ENCODE assay signal across 28 cellular contexts in the genomic region with DNA sequence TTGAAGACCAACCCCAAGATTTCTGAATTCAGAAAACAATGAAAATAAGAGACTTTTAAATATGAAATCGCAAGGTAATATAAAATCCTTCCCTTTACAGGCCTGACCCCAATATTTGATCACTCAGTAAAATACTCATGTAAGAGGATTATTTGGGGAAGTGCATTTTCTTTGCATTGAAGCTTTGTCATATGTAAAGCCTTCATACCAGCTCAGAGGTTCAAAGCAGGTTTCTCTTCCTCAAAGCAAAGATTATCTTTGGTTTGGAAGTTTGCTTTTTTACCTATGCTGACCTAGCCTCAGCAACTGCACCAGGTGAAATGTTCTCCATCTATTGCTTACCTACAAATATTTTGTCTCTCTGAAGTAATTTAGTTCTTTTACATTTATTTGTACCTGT.
DNase-seq lines count a peak whose midpoint lies in the region; ATAC-seq and TF ChIP-seq lines count a peak whose summit lies in the region.
"Had no signal": no experiment of that assay in that cellular context is flagged by ENCODE, and none has a peak within 500 bp of the region (broad histone marks: within the 10 kb centered on the region; RNA-seq: fewer than 3 reads in every experiment).

No MANE protein-coding gene starts in this region.

- H3K4me3 ChIP-seq in DND-41 (ENCODE audit: low read depth in 1 of 2, low read length in 2 of 2) = no peak overlapping the region
- no peak overlapping the region for H3K4me3 ChIP-seq in NB4 (ENCODE audit: low read depth, low read length)
- no peak overlapping the region for H3K4me3 ChIP-seq in A673 (ENCODE audit: low read depth, low read length, poor library complexity, severe bottlenecking)
- H3K4me3 ChIP-seq: ovary had no signal

- no TSS peak for BruUV-seq in A673 (replicated peaks; lab: Mats Ljungman, UMichigan)

- intact Hi-C loops in A673 (cut with micrococcal nuclease; ENCODE audit: unreplicated experiment) (no loop called here), left colon (cut with DNase I, micrococcal nuclease) (no loop called here)

- no peak for TF ChIP-seq POLR2A in NB4 (IDR thresholded peaks at IDR 0.05; ENCODE audit: extremely low read depth, insufficient read length)

- no peaks in the 10 kb centered on the region for H3K9me3 ChIP-seq in DND-41 (ENCODE audit: insufficient read depth, low read length, severe bottlenecking)
- H3K9me3 ChIP-seq in A673 (ENCODE audit: low read depth, low read length, poor library complexity, severe bottlenecking) = no peaks in the 10 kb centered on the region
- H3K9me3 ChIP-seq: ovary, SK-N-SH had no signal

- no peaks in the 10 kb centered on the region for H3K36me3 ChIP-seq in DND-41 (ENCODE audit: insufficient read depth, low read length)
- H3K36me3 ChIP-seq in A673 (ENCODE audit: insufficient read depth, low read length, poor library complexity, severe bottlenecking) = no peaks in the 10 kb centered on the region
- H3K36me3 ChIP-seq: ovary had no signal

- H3K4me1 ChIP-seq in DND-41 (ENCODE audit: insufficient read depth, low read length) (peaks cover 26% of the 10 kb centered on the region), A673 (ENCODE audit: insufficient read depth, low read length, poor library complexity, severe bottlenecking) (no peaks in the 10 kb centered on the region)

- 0 out of 2 replicates have a peak overlapping the region, but pooled peaks have one; percentile 28 for H2AFZ ChIP-seq in DND-41 (ENCODE audit: low read depth, low read length)

- no peak overlapping the region for H3K27ac ChIP-seq in DND-41 (ENCODE audit: low read length)
- no peak overlapping the region for H3K27ac ChIP-seq in A673 (ENCODE audit: low read depth, low read length, poor library complexity, severe bottlenecking)
- H3K27ac ChIP-seq: ovary had no signal

- H4K20me1 ChIP-seq in DND-41 (ENCODE audit: insufficient read depth, low read length) = no peaks in the 10 kb centered on the region

- CTCF ChIA-PET in A673 (lab: Charles Lee) = no interaction called here

- DNase-seq in DND-41 (no peak), NB4 (ENCODE audit: low read depth) (peak; percentile 36), SIG-M5 treated with dmso at 0.1 percent for 504 hours (lab: John Stamatoyannopoulos, UW; ENCODE audit: unreplicated experiment) (peak; percentile 56), A673 (ENCODE audit: low spot score) (no peak), C1 segment of cervical spinal cord (lab: John Stamatoyannopoulos, UW) (no peak), NCI-H2029 treated with DMSO at 0.1 percent for 48 hours (lab: John Stamatoyannopoulos, UW) (no peak), left colon (no peak)
- DNase-seq: 8988T; activated CD4-positive, alpha-beta T cell treated with anti-CD3 and anti-CD28 coated beads, Interleukin-2, amount 50 U/mL, for 48 hours; activated T-cell treated with anti-CD3 and anti-CD28 coated beads, Interleukin-2, amount 50 U/mL, for 48 hours; Calu3; CD4-positive, CD25-positive, alpha-beta regulatory T cell; cortex of kidney; DMS79; effector memory CD4-positive, alpha-beta T cell; GF-D8; H7; hypothalamus; left cardiac atrium; mammary epithelial cell; NCI-H1436 treated with DMSO at 0.1 percent for 48 hours; NCI-H2107; OCI-M1; ovary; SK-N-SH had no signal

- H3K9ac ChIP-seq in DND-41 (ENCODE audit: low read depth, low read length) = no peak overlapping the region
- H3K9ac ChIP-seq: SK-N-SH had no signal

- ATAC-seq in DND-41 (ENCODE audit: insufficient read depth, low read depth) = no peak
- ATAC-seq in HG03103 (IDR thresholded peaks at IDR 0.05; ENCODE audit: low read depth, unreplicated experiment) = peak; percentile 55
- ATAC-seq in left colon = no peak
- ATAC-seq: activated CD4-positive, CD25-positive, alpha-beta regulatory T cell treated with anti-CD3 and anti-CD28 coated beads, Interleukin-2, amount 50 U/mL, for 24 hours; left cardiac atrium; stimulated activated effector memory CD8-positive, alpha-beta T cell treated with anti-CD3 and anti-CD28 coated beads, Interleukin-12 subunit alpha, Interleukin-12 subunit beta, amount 100 ng/mL, for 72 hours had no signal

- H3K4me2 ChIP-seq in DND-41 (ENCODE audit: insufficient read depth, low read length) = no peak overlapping the region
- H3K4me2 ChIP-seq: SK-N-SH had no signal

- H3K27me3 ChIP-seq in DND-41 (ENCODE audit: insufficient read depth, low read length, poor library complexity) = no peaks in the 10 kb centered on the region
- no peaks in the 10 kb centered on the region for H3K27me3 ChIP-seq in A673 (replicated peaks; ENCODE audit: insufficient read depth, low read depth, low read length, poor library complexity)
- H3K27me3 ChIP-seq: ovary had no signal

- POLR2A ChIA-PET in A673 (lab: Charles Lee; ENCODE audit: low non-redundant PET) = no interaction called here

- no peaks in the 10 kb centered on the region for H3K79me2 ChIP-seq in DND-41 (ENCODE audit: insufficient read depth, low read length)

- TF ChIP-seq CTCF in DND-41 (IDR thresholded peaks at IDR 0.05; ENCODE audit: borderline replicate concordance, extremely low read depth, low read length, poor library complexity, severe bottlenecking) (no peak), NB4 (IDR thresholded peaks at IDR 0.05; ENCODE audit: low read depth, low read length) (no peak), A673 (conservative IDR thresholded peaks at IDR 0.05; ENCODE audit: low read depth, low read length) (no peak)

Comparison
In these comparisons a context has a peak if more than half of its experiments do, and no peak if none do; other contexts are left out.
1. DNase-seq: peak in NB4 (single experiment) and SIG-M5 treated with dmso at 0.1 percent for 504 hours (single experiment); none in DND-41 (single experiment), A673 (single experiment), C1 segment of cervical spinal cord (0 of 14), NCI-H2029 treated with DMSO at 0.1 percent for 48 hours (single experiment) and left colon (0 of 2).